ENCODE assay signal across 1 cellular context in genomic region chr15:53830707-53831386, GRCh38.
TF ChIP-seq lines count a peak whose summit lies in the region.

No MANE protein-coding gene starts in this region.

TF ChIP-seq in HepG2, 621 proteins besides CTCF, POLR2A, EP300 and RAD21 (continued from another document and continues in another):
- TF ChIP-seq, protein P1, sequence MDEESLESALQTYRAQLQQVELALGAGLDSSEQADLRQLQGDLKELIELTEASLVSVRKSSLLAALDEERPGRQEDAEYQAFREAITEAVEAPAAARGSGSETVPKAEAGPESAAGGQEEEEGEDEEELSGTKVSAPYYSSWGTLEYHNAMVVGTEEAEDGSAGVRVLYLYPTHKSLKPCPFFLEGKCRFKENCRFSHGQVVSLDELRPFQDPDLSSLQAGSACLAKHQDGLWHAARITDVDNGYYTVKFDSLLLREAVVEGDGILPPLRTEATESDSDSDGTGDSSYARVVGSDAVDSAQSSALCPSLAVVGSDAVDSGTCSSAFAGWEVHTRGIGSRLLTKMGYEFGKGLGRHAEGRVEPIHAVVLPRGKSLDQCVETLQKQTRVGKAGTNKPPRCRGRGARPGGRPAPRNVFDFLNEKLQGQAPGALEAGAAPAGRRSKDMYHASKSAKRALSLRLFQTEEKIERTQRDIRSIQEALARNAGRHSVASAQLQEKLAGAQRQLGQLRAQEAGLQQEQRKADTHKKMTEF (CRISPR knock-in tag; IDR thresholded peaks at IDR 0.05), result peak; percentile 78
- TF ChIP-seq SRSF9 (IDR thresholded peaks at IDR 0.05; ENCODE audit: borderline replicate concordance, insufficient read depth, low read depth, low read length, poor library complexity, severe bottlenecking) (no peak), ZBTB7A (CRISPR knock-in tag; IDR thresholded peaks at IDR 0.05) (peak; percentile 86), PAWR (CRISPR knock-in tag; IDR thresholded peaks at IDR 0.05; ENCODE audit: borderline replicate concordance) (no peak), ZMYM2 (CRISPR knock-in tag; IDR thresholded peaks at IDR 0.05) (peak; percentile 59; the same call in 1 of the 2 replicates), ZNF563 (CRISPR knock-in tag; IDR thresholded peaks at IDR 0.05) (peak; percentile 87; the same call in 1 of the 2 replicates), ZNF274 (CRISPR knock-in tag; IDR thresholded peaks at IDR 0.05) (no peak), ZNF124 (CRISPR knock-in tag; IDR thresholded peaks at IDR 0.05) (peak; percentile 64; the same call in 1 of the 2 replicates), SCMH1 (CRISPR knock-in tag; IDR thresholded peaks at IDR 0.05; ENCODE audit: borderline replicate concordance) (no peak), ZNF746 (CRISPR knock-in tag; IDR thresholded peaks at IDR 0.05) (peak; percentile 81; the same call in 1 of the 2 replicates), HDAC1 (CRISPR knock-in tag; IDR thresholded peaks at IDR 0.05) (peak; percentile 64), MYC (CRISPR knock-in tag; IDR thresholded peaks at IDR 0.05; ENCODE audit: borderline replicate concordance) (peak; percentile 46; the same call in 1 of the 2 replicates), ZNF235 (CRISPR knock-in tag; IDR thresholded peaks at IDR 0.05; ENCODE audit: borderline replicate concordance) (no peak), HMGA1 (CRISPR knock-in tag; conservative IDR thresholded peaks at IDR 0.05) (no peak), ZZZ3 (CRISPR knock-in tag; IDR thresholded peaks at IDR 0.05; ENCODE audit: borderline replicate concordance) (no peak), MAFF (IDR thresholded peaks at IDR 0.05; ENCODE audit: low read depth, low read length) (no peak), ZNF605 (CRISPR knock-in tag; IDR thresholded peaks at IDR 0.05) (peak; percentile 80; the same call in 1 of the 2 replicates), ZNF205 (CRISPR knock-in tag; IDR thresholded peaks at IDR 0.05) (peak; percentile 14; the same call in 1 of the 2 replicates), FOXA3 (CRISPR knock-in tag; IDR thresholded peaks at IDR 0.05) (peak; percentile 75), ZNF788 (CRISPR knock-in tag; IDR thresholded peaks at IDR 0.05; ENCODE audit: borderline replicate concordance) (peak; percentile 68; the same call in 1 of the 2 replicates), ZSCAN31 (CRISPR knock-in tag; IDR thresholded peaks at IDR 0.05; ENCODE audit: low read depth) (peak; percentile 90), ETV5 (CRISPR knock-in tag; IDR thresholded peaks at IDR 0.05; ENCODE audit: borderline replicate concordance) (peak; percentile 36; the same call in 1 of the 2 replicates), RARA (CRISPR knock-in tag; IDR thresholded peaks at IDR 0.05) (peak; percentile 40), ZNF646 (CRISPR knock-in tag; IDR thresholded peaks at IDR 0.05) (no peak), TEAD2 (CRISPR knock-in tag; IDR thresholded peaks at IDR 0.05) (no peak), ZBTB46 (CRISPR knock-in tag; IDR thresholded peaks at IDR 0.05; ENCODE audit: borderline replicate concordance) (no peak), GFI1 (CRISPR knock-in tag; IDR thresholded peaks at IDR 0.05; ENCODE audit: borderline replicate concordance) (peak; percentile 54; the same call in 1 of the 2 replicates), REPIN1 (CRISPR knock-in tag; IDR thresholded peaks at IDR 0.05; ENCODE audit: borderline replicate concordance, low read depth) (no peak), ZNF230 (CRISPR knock-in tag; IDR thresholded peaks at IDR 0.05) (peak; percentile 78; the same call in 1 of the 2 replicates), KLF15 (CRISPR knock-in tag; IDR thresholded peaks at IDR 0.05; ENCODE audit: borderline replicate concordance) (no peak), PAF1 (CRISPR knock-in tag; IDR thresholded peaks at IDR 0.05) (peak; percentile 96; the same call in 1 of the 2 replicates), ZNF772 (CRISPR knock-in tag; IDR thresholded peaks at IDR 0.05) (peak; percentile 57; the same call in 1 of the 2 replicates), CHD4 (IDR thresholded peaks at IDR 0.05; ENCODE audit: borderline replicate concordance, low read length) (no peak; the same call in 1 of the 2 replicates), ZNF253 (CRISPR knock-in tag; IDR thresholded peaks at IDR 0.05; ENCODE audit: borderline replicate concordance) (no peak), PHF21A (CRISPR knock-in tag; IDR thresholded peaks at IDR 0.05) (peak; percentile 47; the same call in 1 of the 2 replicates), PRPF4 (IDR thresholded peaks at IDR 0.05; ENCODE audit: low read depth, low read length, poor library complexity, severe bottlenecking) (no peak), CREM (IDR thresholded peaks at IDR 0.05) (peak; percentile 79), CREM (CRISPR knock-in tag; IDR thresholded peaks at IDR 0.05) (no peak), ONECUT2 (CRISPR knock-in tag; IDR thresholded peaks at IDR 0.05) (peak; percentile 80), IKZF4 (CRISPR knock-in tag; IDR thresholded peaks at IDR 0.05; ENCODE audit: borderline replicate concordance, low read depth, not compliant biosample characterization) (no peak), ZNF564 (CRISPR knock-in tag; IDR thresholded peaks at IDR 0.05) (peak; percentile 47; the same call in 1 of the 2 replicates)
- TF ChIP-seq, protein P2, sequence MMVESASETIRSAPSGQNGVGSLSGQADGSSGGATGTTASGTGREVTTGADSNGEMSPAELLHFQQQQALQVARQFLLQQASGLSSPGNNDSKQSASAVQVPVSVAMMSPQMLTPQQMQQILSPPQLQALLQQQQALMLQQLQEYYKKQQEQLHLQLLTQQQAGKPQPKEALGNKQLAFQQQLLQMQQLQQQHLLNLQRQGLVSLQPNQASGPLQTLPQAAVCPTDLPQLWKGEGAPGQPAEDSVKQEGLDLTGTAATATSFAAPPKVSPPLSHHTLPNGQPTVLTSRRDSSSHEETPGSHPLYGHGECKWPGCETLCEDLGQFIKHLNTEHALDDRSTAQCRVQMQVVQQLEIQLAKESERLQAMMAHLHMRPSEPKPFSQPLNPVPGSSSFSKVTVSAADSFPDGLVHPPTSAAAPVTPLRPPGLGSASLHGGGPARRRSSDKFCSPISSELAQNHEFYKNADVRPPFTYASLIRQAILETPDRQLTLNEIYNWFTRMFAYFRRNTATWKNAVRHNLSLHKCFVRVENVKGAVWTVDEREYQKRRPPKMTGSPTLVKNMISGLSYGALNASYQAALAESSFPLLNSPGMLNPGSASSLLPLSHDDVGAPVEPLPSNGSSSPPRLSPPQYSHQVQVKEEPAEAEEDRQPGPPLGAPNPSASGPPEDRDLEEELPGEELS (CRISPR knock-in tag; IDR thresholded peaks at IDR 0.05), result peak; percentile 89
- TF ChIP-seq, protein P3, sequence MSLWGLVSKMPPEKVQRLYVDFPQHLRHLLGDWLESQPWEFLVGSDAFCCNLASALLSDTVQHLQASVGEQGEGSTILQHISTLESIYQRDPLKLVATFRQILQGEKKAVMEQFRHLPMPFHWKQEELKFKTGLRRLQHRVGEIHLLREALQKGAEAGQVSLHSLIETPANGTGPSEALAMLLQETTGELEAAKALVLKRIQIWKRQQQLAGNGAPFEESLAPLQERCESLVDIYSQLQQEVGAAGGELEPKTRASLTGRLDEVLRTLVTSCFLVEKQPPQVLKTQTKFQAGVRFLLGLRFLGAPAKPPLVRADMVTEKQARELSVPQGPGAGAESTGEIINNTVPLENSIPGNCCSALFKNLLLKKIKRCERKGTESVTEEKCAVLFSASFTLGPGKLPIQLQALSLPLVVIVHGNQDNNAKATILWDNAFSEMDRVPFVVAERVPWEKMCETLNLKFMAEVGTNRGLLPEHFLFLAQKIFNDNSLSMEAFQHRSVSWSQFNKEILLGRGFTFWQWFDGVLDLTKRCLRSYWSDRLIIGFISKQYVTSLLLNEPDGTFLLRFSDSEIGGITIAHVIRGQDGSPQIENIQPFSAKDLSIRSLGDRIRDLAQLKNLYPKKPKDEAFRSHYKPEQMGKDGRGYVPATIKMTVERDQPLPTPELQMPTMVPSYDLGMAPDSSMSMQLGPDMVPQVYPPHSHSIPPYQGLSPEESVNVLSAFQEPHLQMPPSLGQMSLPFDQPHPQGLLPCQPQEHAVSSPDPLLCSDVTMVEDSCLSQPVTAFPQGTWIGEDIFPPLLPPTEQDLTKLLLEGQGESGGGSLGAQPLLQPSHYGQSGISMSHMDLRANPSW (CRISPR knock-in tag; IDR thresholded peaks at IDR 0.05; ENCODE audit: borderline replicate concordance), result peak; percentile 65; the same call in 1 of the 2 replicates
- TF ChIP-seq, protein P4, sequence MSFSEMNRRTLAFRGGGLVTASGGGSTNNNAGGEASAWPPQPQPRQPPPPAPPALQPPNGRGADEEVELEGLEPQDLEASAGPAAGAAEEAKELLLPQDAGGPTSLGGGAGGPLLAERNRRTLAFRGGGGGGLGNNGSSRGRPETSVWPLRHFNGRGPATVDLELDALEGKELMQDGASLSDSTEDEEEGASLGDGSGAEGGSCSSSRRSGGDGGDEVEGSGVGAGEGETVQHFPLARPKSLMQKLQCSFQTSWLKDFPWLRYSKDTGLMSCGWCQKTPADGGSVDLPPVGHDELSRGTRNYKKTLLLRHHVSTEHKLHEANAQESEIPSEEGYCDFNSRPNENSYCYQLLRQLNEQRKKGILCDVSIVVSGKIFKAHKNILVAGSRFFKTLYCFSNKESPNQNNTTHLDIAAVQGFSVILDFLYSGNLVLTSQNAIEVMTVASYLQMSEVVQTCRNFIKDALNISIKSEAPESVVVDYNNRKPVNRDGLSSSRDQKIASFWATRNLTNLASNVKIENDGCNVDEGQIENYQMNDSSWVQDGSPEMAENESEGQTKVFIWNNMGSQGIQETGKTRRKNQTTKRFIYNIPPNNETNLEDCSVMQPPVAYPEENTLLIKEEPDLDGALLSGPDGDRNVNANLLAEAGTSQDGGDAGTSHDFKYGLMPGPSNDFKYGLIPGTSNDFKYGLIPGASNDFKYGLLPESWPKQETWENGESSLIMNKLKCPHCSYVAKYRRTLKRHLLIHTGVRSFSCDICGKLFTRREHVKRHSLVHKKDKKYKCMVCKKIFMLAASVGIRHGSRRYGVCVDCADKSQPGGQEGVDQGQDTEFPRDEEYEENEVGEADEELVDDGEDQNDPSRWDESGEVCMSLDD (CRISPR knock-in tag; IDR thresholded peaks at IDR 0.05; ENCODE audit: borderline replicate concordance), result no peak
- TF ChIP-seq, protein P5, sequence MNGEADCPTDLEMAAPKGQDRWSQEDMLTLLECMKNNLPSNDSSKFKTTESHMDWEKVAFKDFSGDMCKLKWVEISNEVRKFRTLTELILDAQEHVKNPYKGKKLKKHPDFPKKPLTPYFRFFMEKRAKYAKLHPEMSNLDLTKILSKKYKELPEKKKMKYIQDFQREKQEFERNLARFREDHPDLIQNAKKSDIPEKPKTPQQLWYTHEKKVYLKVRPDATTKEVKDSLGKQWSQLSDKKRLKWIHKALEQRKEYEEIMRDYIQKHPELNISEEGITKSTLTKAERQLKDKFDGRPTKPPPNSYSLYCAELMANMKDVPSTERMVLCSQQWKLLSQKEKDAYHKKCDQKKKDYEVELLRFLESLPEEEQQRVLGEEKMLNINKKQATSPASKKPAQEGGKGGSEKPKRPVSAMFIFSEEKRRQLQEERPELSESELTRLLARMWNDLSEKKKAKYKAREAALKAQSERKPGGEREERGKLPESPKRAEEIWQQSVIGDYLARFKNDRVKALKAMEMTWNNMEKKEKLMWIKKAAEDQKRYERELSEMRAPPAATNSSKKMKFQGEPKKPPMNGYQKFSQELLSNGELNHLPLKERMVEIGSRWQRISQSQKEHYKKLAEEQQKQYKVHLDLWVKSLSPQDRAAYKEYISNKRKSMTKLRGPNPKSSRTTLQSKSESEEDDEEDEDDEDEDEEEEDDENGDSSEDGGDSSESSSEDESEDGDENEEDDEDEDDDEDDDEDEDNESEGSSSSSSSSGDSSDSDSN (CRISPR knock-in tag; IDR thresholded peaks at IDR 0.05), result 0 out of 2 replicates have a peak, but pooled peaks have one; percentile 31
